ENCODE assay signal across 18 cellular contexts in genomic region chr7:149830997-149831729, GRCh38.
"Had no signal": no experiment of that assay in that cellular context is flagged by ENCODE, and none has a peak within 500 bp of the region (broad histone marks: within the 10 kb centered on the region; RNA-seq: fewer than 3 reads in every experiment).

No MANE protein-coding gene starts in this region.

- H3K36me3 ChIP-seq: brain microvascular endothelial cell, right lobe of liver had no signal

- H3K4me3 ChIP-seq: coronary artery, hepatocyte, psoas muscle, right lobe of liver, smooth muscle cell had no signal

- H3K79me2 ChIP-seq: hepatocyte had no signal

- H3K4me1 Mint-ChIP-seq: central memory CD8-positive, alpha-beta T cell had no signal

- H3K9me3 ChIP-seq: psoas muscle, right lobe of liver had no signal

- H3K4me2 ChIP-seq: hepatocyte, smooth muscle cell had no signal

- H3K4me1 ChIP-seq: foreskin keratinocyte, psoas muscle, right lobe of liver had no signal

- H3K4me3 Mint-ChIP-seq: activated T-cell treated with anti-CD3 and anti-CD28 coated beads, Interleukin-2, amount 50 U/mL, for 72 hours; central memory CD8-positive, alpha-beta T cell had no signal

- H3K9me3 Mint-ChIP-seq: activated T-cell treated with anti-CD3 and anti-CD28 coated beads, Interleukin-2, amount 50 U/mL, for 72 hours; central memory CD8-positive, alpha-beta T cell had no signal

- ATAC-seq: activated CD4-positive, CD25-positive, alpha-beta regulatory T cell treated with anti-CD3 and anti-CD28 coated beads, Interleukin-2, amount 50 U/mL, for 24 hours; activated T-cell treated with anti-CD3 and anti-CD28 coated beads, Interleukin-2, amount 50 U/mL, for 72 hours; foreskin keratinocyte; left cardiac atrium; psoas muscle had no signal

- H3K27me3 ChIP-seq: hepatocyte, right lobe of liver had no signal

- DNase-seq: activated CD8-positive, alpha-beta memory T cell treated with anti-CD3 and anti-CD28 coated beads for 24 hours; activated CD8-positive, alpha-beta memory T cell treated with anti-CD3 and anti-CD28 coated beads, Interleukin-2, amount 50 U/mL, for 48 hours; activated effector memory CD4-positive, alpha-beta T cell treated with anti-CD3 and anti-CD28 coated beads, Interleukin-2, amount 50 U/mL, for 16 hours; activated naive CD4-positive, alpha-beta T cell treated with anti-CD3 and anti-CD28 coated beads, Interleukin-2, amount 50 U/mL, for 16 hours; activated T-cell treated with anti-CD3 and anti-CD28 coated beads, Interleukin-2, amount 50 U/mL, for 72 hours; aorta; brain microvascular endothelial cell; foreskin keratinocyte; left cardiac atrium; right lobe of liver; stimulated activated naive CD4-positive, alpha-beta T cell; T1000 had no signal

- H2AFZ ChIP-seq: hepatocyte had no signal

- H3K27ac ChIP-seq: brain microvascular endothelial cell, coronary artery, foreskin keratinocyte, hepatocyte, psoas muscle, right lobe of liver had no signal
